ENCODE assay signal across 13 cellular contexts in genomic region chr20:31811796-31812728, GRCh38. TPM values are rescaled to one million over a fixed set of nuclear protein-coding genes. Genes with fewer than 3 reads are reported as not detected.
A peak's percentile ranks its signal among the peaks of the same experiment; 100 is the strongest.
DNase-seq lines count a peak whose midpoint lies in the region; ATAC-seq and TF ChIP-seq lines count a peak whose summit lies in the region.
"Had no signal": no experiment of that assay in that cellular context is flagged by ENCODE, and none has a peak within 500 bp of the region (broad histone marks: within the 10 kb centered on the region; RNA-seq: fewer than 3 reads in every experiment).

No MANE protein-coding gene starts in this region.

- POLR2A ChIA-PET in MCF 10A (lab: Yijun Ruan, JAX): no interaction called here

- H3K36me3 Mint-ChIP-seq in MCF 10A (ENCODE audit: insufficient read depth, unreplicated experiment): no peaks in the 10 kb centered on the region
- H3K36me3 Mint-ChIP-seq: natural killer cell had no signal

- DNase-seq in activated CD8-positive, alpha-beta memory T cell treated with anti-CD3 and anti-CD28 coated beads for 24 hours: peak; percentile 40
- DNase-seq in activated CD8-positive, alpha-beta memory T cell treated with anti-CD3 and anti-CD28 coated beads, Interleukin-2, amount 50 U/mL, for 4 hours: no peak
- DNase-seq in astrocyte of the hippocampus (ENCODE audit: low read depth, low spot score) (peak; percentile 78), right atrium auricular region (ENCODE audit: low spot score) (no peak), tibial artery (peak in 1 of 2 donors; percentile 83), MCF 10A (ENCODE audit: unreplicated experiment) (no peak)
- no peak for DNase-seq in activated CD4-positive, CD25-positive, alpha-beta regulatory T cell (lab: John Stamatoyannopoulos, UW)
- DNase-seq: hypothalamus, natural killer cell, NCI-H1436, SIG-M5 had no signal

- H3K4me3 ChIP-seq in right atrium auricular region (peak overlapping the region in 1 of 2 donors; percentile 4), tibial artery (no peak overlapping the region)
- H3K4me3 ChIP-seq: A549 had no signal

- H3K27ac Mint-ChIP-seq in MCF 10A (ENCODE audit: low read depth, unreplicated experiment): no peak overlapping the region
- H3K27ac Mint-ChIP-seq: natural killer cell had no signal

- H3K4me1 ChIP-seq in right atrium auricular region (peaks cover 0 to 49% of the 10 kb centered on the region in 2 donors), tibial artery (peaks cover 0 to 97% (median 74%) of the 10 kb centered on the region in 4 donors)

- CTCF ChIA-PET in MCF 10A (lab: Yijun Ruan, JAX): interaction anchor here (2.5 kb wide), 1 partner anchor 11 kb away, joined by 17 read pairs; no protein-coding TSS in a partner anchor

- no TSS peak for BruUV-seq in MCF 10A (replicated peaks; lab: Mats Ljungman, UMichigan)

- no peaks in the 10 kb centered on the region for H3K36me3 ChIP-seq in right atrium auricular region
- H3K36me3 ChIP-seq in tibial artery: no peaks in the 10 kb centered on the region

- H3K9me3 Mint-ChIP-seq in MCF 10A (ENCODE audit: unreplicated experiment): no peaks in the 10 kb centered on the region
- H3K9me3 Mint-ChIP-seq: natural killer cell had no signal

- no peak for TF ChIP-seq CTCF in right atrium auricular region (IDR thresholded peaks at IDR 0.05)
- TF ChIP-seq CTCF in tibial artery (IDR thresholded peaks at IDR 0.05): no peak
- TF ChIP-seq CTCF in MCF 10A (IDR thresholded peaks at IDR 0.05; ENCODE audit: unreplicated experiment): no peak

- H3K9me3 ChIP-seq in right atrium auricular region: no peaks in the 10 kb centered on the region
- no peaks in the 10 kb centered on the region for H3K9me3 ChIP-seq in tibial artery
- H3K9me3 ChIP-seq: A549 had no signal

- no peaks in the 10 kb centered on the region for H3K27me3 Mint-ChIP-seq in MCF 10A (ENCODE audit: insufficient read depth, unreplicated experiment)

- H3K27ac ChIP-seq in right atrium auricular region: peak overlapping the region; percentile 64 to 86
- H3K27ac ChIP-seq in tibial artery: peak overlapping the region; percentile 83 to 87
- H3K27ac ChIP-seq: A549 had no signal

- no peak overlapping the region for H3K4me3 Mint-ChIP-seq in MCF 10A (ENCODE audit: unreplicated experiment)
- H3K4me3 Mint-ChIP-seq: natural killer cell had no signal

- no peak for ATAC-seq in HG02981 (IDR thresholded peaks at IDR 0.05; ENCODE audit: unreplicated experiment)
- ATAC-seq: A549, natural killer cell had no signal

- intact Hi-C loops in tibial artery (cut with DNase I; ENCODE audit: low total_unique reads): loop anchor here (10.0 kb wide), 1 partner anchor 67 kb away; no protein-coding TSS in a partner anchor
- intact Hi-C loops in MCF 10A (cut with micrococcal nuclease): no loop called here

- no peaks in the 10 kb centered on the region for H3K4me1 Mint-ChIP-seq in MCF 10A (ENCODE audit: insufficient read depth, unreplicated experiment)
- H3K4me1 Mint-ChIP-seq: natural killer cell had no signal

- H3K27me3 ChIP-seq in right atrium auricular region (no peaks in the 10 kb centered on the region), tibial artery (no peaks in the 10 kb centered on the region)

RNA-seq across cellular contexts. Expression of gene MYLK2, which starts 7.1 kb away (rescaled TPM):
- under 1 TPM in 1 of 2 donors, not detected in 1; 0.12 TPM for total RNA-seq in right atrium auricular region
- 0.14 and 0.32 TPM in 2 replicates for total RNA-seq in MCF 10A (2022)

RNA-seq across cellular contexts. Expression of gene FOXS1, which starts 33.3 kb away (rescaled TPM):
- total RNA-seq in right atrium auricular region: 1 to 10 TPM; 1.9 to 4.2 TPM
- not detected in 2 replicates for total RNA-seq in MCF 10A (2022)
- total RNA-seq: natural killer cell had no signal

RNA-seq across cellular contexts. Expression of gene DUSP15, which starts 58.3 kb away (rescaled TPM):
- 10 to 100 TPM in 1 of 2 donors, 1 to 10 TPM in 1; 8.8 to 11.6 TPM for total RNA-seq in right atrium auricular region
- total RNA-seq in MCF 10A (2022): not detected in 2 replicates
- total RNA-seq: natural killer cell had no signal

RNA-seq across cellular contexts. Expression of gene TTLL9, which starts 58.4 kb away (rescaled TPM):
- not detected for total RNA-seq in right atrium auricular region
- total RNA-seq in MCF 10A (2022): 0.19 TPM in 1 of 2 replicates, not detected in the other
- total RNA-seq: natural killer cell had no signal

Comparison
In these comparisons a context has a peak if more than half of its experiments do, and no peak if none do; other contexts are left out.
1. DNase-seq: peak in activated CD8-positive, alpha-beta memory T cell treated with anti-CD3 and anti-CD28 coated beads for 24 hours (single experiment) and astrocyte of the hippocampus (single experiment); none in activated CD8-positive, alpha-beta memory T cell treated with anti-CD3 and anti-CD28 coated beads, Interleukin-2, amount 50 U/mL, for 4 hours (single experiment), right atrium auricular region (single experiment), MCF 10A (single experiment) and activated CD4-positive, CD25-positive, alpha-beta regulatory T cell (0 of 4).